Comparison of ENCODE assay signal across 9 cellular contexts in the genomic region with DNA sequence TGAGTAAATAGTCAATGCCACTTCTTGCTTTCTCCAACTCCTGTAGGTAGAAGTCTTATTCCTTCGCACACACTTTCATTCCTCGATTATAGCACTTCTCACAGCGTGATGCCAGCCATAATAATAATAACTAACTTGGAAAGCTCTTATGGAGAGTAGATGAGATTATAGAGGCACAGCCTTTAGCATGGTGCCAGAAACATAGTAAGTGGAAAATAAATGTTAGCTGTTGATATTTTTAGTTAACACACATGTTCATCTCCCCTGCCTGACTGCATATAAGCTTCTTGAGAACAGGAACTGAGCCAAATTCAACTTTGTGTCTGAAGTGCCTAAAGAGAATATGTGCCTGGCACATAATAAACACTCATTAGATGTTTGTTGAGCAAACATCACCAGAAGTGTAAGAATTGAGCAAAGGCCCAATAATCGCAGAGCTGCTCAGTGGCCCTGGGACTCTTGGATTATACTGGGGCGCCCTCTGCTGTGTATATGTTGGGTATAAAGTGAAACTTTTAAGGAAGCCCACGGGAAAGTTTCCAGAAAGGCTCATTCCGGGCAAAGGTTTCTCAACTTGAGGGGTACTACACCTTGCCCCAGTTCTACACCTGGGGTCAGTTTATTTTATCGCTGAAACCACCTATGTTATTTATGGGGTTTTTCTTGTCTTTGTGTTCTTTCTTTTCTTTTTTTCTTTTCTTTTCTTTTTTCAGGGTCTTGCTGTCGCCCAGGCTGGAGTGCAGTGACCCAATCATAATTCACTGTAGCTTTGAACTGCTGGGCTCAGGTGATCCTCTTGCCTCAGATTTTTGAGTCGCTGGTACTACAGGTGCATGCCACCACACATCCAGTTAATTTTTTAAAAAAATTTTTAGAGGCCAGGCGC. TPM values are rescaled to one million over a fixed set of nuclear protein-coding genes. Genes with fewer than 3 reads are reported as not detected.
DNase-seq lines count a peak whose midpoint lies in the region; FAIRE-seq and TF ChIP-seq lines count a peak whose summit lies in the region.
"Had no signal": no experiment of that assay in that cellular context is flagged by ENCODE, and none has a peak within 500 bp of the region (broad histone marks: within the 10 kb centered on the region; RNA-seq: fewer than 3 reads in every experiment).

No MANE protein-coding gene starts in this region.

- H3K27me3 ChIP-seq in PC-9 (ENCODE audit: insufficient read depth, low read depth) (no peaks in the 10 kb centered on the region), tibial artery (peaks cover 0 to 8% of the 10 kb centered on the region in 2 donors)

- H3K4me3 ChIP-seq in PC-9 (no peak overlapping the region), fibroblast of mammary gland (ENCODE audit: control insufficient read depth, low read depth, low read length) (no peak overlapping the region), tibial artery (no peak overlapping the region)

- 0 out of 2 replicates have a peak overlapping the region, but pooled peaks have one; percentile 0 for H2AFZ ChIP-seq in PC-9

- peak overlapping the region; percentile 36 for H3K4me2 ChIP-seq in PC-9

- no peaks in the 10 kb centered on the region for H3K36me3 Mint-ChIP-seq in activated T-cell treated with anti-CD3 and anti-CD28 coated beads, Interleukin-2, amount 50 U/mL, for 24 hours (ENCODE audit: low read depth)

- DNase-seq in Ammon's horn (ENCODE audit: low spot score) = peak; percentile 67
- no peak for DNase-seq in GM19239 (ENCODE audit: insufficient read length, low spot score)
- DNase-seq in PC-9 = peak; percentile 50 to 51
- peak; percentile 56 for DNase-seq in activated T-cell treated with anti-CD3 and anti-CD28 coated beads, Interleukin-2, amount 50 U/mL, for 24 hours
- DNase-seq in fibroblast of mammary gland (ENCODE audit: low read depth) = peak; percentile 64
- peak in 48 of 56 donors; percentile 1 to 88 (median 34) for DNase-seq in nucleus accumbens (lab: John Stamatoyannopoulos, UW)
- peak in 1 of 2 donors; percentile 83 for DNase-seq in tibial artery

- H3K9me3 ChIP-seq in PC-9 (ENCODE audit: insufficient read depth, low read depth) (no peaks in the 10 kb centered on the region), tibial artery (no peaks in the 10 kb centered on the region)

- peak; percentile 90 for TF ChIP-seq RAD21 in Ishikawa (IDR thresholded peaks at IDR 0.05; ENCODE audit: low read depth)

- no peak overlapping the region for H3K27ac ChIP-seq in PC-9
- H3K27ac ChIP-seq in tibial artery = no peak overlapping the region
- H3K27ac ChIP-seq: HL-60 had no signal

- H3K9me3 Mint-ChIP-seq in activated T-cell treated with anti-CD3 and anti-CD28 coated beads, Interleukin-2, amount 50 U/mL, for 24 hours = no peaks in the 10 kb centered on the region

- CTCF ChIA-PET in PC-9 (lab: Charles Lee) = interaction anchor here (0.6 to 1.2 kb wide), 5 partner anchors 81 to 140 kb away, joined by 3 to 8 read pairs (median 4); no protein-coding TSS in a partner anchor

- intact Hi-C loops in PC-9 (cut with micrococcal nuclease; ENCODE audit: unreplicated experiment) = loop anchor here (1.0 to 5.0 kb wide), 4 partner anchors 83 to 140 kb away; no protein-coding TSS in a partner anchor
- intact Hi-C loops in tibial artery (cut with DNase I; ENCODE audit: low total_unique reads) = loop anchor here (5.0 kb wide), 1 partner anchor 112 kb away; no protein-coding TSS in a partner anchor

- no peaks in the 10 kb centered on the region for H3K4me1 Mint-ChIP-seq in activated T-cell treated with anti-CD3 and anti-CD28 coated beads, Interleukin-2, amount 50 U/mL, for 24 hours (ENCODE audit: low read depth)

- no peak overlapping the region for H3K4me3 Mint-ChIP-seq in activated T-cell treated with anti-CD3 and anti-CD28 coated beads, Interleukin-2, amount 50 U/mL, for 24 hours

- no peak overlapping the region for H3K27ac Mint-ChIP-seq in activated T-cell treated with anti-CD3 and anti-CD28 coated beads, Interleukin-2, amount 50 U/mL, for 24 hours

- no peak for TF ChIP-seq EP300 in Ishikawa (IDR thresholded peaks at IDR 0.05; ENCODE audit: borderline replicate concordance)

- BruUV-seq in PC-9 (replicated peaks; lab: Mats Ljungman, UMichigan) = no TSS peak

- H4K20me1 ChIP-seq in PC-9 (ENCODE audit: insufficient read depth) = no peaks in the 10 kb centered on the region

- TF ChIP-seq CTCF in PC-9 (conservative IDR thresholded peaks at IDR 0.05) (peak; percentile 91), fibroblast of mammary gland (conservative IDR thresholded peaks at IDR 0.05; ENCODE audit: control insufficient read depth, insufficient read depth, low read depth, low read length) (peak; percentile 65), tibial artery (IDR thresholded peaks at IDR 0.05) (peak; percentile 57 to 58)

- H3K9me2 ChIP-seq in PC-9 (ENCODE audit: insufficient read depth) = no peaks in the 10 kb centered on the region

- no peaks in the 10 kb centered on the region for H3F3A ChIP-seq in PC-9 (ENCODE audit: insufficient read depth, low read depth)

- POLR2A ChIA-PET in PC-9 (lab: Charles Lee; ENCODE audit: unreplicated experiment) = no interaction called here

- no peaks in the 10 kb centered on the region for H3K4me1 ChIP-seq in PC-9 (replicated peaks; ENCODE audit: insufficient read depth)
- peaks cover 0 to 15% (median 4%) of the 10 kb centered on the region in 4 donors for H3K4me1 ChIP-seq in tibial artery

- H3K27me3 Mint-ChIP-seq in activated T-cell treated with anti-CD3 and anti-CD28 coated beads, Interleukin-2, amount 50 U/mL, for 24 hours = peaks cover 27% of the 10 kb centered on the region

- H3K79me2 ChIP-seq in PC-9 (ENCODE audit: low read depth) = no peaks in the 10 kb centered on the region

- peak; percentile 83 for FAIRE-seq in GM19239 (lab: Jason Lieb, UNC)

- H3K36me3 ChIP-seq in PC-9 (ENCODE audit: low read depth) (no peaks in the 10 kb centered on the region), tibial artery (no peaks in the 10 kb centered on the region)

TF ChIP-seq in Ishikawa, 13 proteins besides CTCF, POLR2A, EP300 and RAD21:
- TF ChIP-seq, protein P1, sequence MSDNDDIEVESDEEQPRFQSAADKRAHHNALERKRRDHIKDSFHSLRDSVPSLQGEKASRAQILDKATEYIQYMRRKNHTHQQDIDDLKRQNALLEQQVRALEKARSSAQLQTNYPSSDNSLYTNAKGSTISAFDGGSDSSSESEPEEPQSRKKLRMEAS (IDR thresholded peaks at IDR 0.05) = no peak
- TF ChIP-seq, protein P2, sequence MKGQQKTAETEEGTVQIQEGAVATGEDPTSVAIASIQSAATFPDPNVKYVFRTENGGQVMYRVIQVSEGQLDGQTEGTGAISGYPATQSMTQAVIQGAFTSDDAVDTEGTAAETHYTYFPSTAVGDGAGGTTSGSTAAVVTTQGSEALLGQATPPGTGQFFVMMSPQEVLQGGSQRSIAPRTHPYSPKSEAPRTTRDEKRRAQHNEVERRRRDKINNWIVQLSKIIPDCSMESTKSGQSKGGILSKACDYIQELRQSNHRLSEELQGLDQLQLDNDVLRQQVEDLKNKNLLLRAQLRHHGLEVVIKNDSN (IDR thresholded peaks at IDR 0.05) = no peak
- TF ChIP-seq FOXM1 (IDR thresholded peaks at IDR 0.05; ENCODE audit: borderline replicate concordance, low read depth) = no peak
- TF ChIP-seq, protein P3, sequence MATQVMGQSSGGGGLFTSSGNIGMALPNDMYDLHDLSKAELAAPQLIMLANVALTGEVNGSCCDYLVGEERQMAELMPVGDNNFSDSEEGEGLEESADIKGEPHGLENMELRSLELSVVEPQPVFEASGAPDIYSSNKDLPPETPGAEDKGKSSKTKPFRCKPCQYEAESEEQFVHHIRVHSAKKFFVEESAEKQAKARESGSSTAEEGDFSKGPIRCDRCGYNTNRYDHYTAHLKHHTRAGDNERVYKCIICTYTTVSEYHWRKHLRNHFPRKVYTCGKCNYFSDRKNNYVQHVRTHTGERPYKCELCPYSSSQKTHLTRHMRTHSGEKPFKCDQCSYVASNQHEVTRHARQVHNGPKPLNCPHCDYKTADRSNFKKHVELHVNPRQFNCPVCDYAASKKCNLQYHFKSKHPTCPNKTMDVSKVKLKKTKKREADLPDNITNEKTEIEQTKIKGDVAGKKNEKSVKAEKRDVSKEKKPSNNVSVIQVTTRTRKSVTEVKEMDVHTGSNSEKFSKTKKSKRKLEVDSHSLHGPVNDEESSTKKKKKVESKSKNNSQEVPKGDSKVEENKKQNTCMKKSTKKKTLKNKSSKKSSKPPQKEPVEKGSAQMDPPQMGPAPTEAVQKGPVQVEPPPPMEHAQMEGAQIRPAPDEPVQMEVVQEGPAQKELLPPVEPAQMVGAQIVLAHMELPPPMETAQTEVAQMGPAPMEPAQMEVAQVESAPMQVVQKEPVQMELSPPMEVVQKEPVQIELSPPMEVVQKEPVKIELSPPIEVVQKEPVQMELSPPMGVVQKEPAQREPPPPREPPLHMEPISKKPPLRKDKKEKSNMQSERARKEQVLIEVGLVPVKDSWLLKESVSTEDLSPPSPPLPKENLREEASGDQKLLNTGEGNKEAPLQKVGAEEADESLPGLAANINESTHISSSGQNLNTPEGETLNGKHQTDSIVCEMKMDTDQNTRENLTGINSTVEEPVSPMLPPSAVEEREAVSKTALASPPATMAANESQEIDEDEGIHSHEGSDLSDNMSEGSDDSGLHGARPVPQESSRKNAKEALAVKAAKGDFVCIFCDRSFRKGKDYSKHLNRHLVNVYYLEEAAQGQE (IDR thresholded peaks at IDR 0.05; ENCODE audit: low read depth) = no peak
- no peak for TF ChIP-seq TAF1 (IDR thresholded peaks at IDR 0.05; ENCODE audit: low read depth)
- TF ChIP-seq EGR1 (IDR thresholded peaks at IDR 0.05) = no peak
- no peak for TF ChIP-seq YY1 (IDR thresholded peaks at IDR 0.05; ENCODE audit: low read depth)
- TF ChIP-seq CEBPB (IDR thresholded peaks at IDR 0.05) = no peak
- no peak for TF ChIP-seq CREB1 (IDR thresholded peaks at IDR 0.05; ENCODE audit: low read depth)
- no peak for TF ChIP-seq ZBTB7A (IDR thresholded peaks at IDR 0.05; ENCODE audit: low read depth)
- no peak for TF ChIP-seq TCF12 (IDR thresholded peaks at IDR 0.05; ENCODE audit: low read depth)
- no peak for TF ChIP-seq TEAD4 (IDR thresholded peaks at IDR 0.05)
- TF ChIP-seq NFIC (IDR thresholded peaks at IDR 0.05) = no peak

RNA-seq across cellular contexts. Expression of a gene that starts 22.3 kb away (rescaled TPM):
- total RNA-seq in PC-9 (2021) = not detected in 2 replicates
